In the genomic region with DNA sequence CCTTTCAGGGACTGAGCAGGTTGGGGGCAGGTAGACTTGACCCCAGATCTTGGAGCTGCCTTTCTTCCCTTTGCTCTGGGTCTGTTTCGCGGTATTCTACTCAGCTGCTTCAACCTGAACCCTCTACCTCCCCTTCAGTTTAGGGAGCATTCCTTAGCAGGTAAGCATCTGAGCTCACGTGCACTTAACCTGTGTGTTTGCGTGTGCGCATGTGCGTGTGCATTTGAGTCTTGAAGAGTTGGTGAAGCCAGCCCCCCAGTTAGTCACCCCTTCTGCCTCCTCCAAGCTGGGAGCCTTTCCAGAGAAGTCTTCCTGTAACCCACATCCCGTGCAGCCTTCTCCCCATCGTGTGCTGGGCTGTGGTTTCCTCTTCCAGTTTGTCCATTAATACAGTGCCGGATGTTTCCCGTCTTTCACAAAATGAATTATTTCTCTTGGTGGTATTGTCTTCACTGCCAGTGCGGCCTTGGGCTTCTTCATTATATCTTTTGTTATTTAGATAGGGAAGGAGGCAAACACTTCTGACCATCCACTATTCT, we compare ENCODE assay signal across 38 cellular contexts. TPM values are rescaled to one million over a fixed set of nuclear protein-coding genes. Genes with fewer than 3 reads are reported as not detected.
A peak's percentile ranks its signal among the peaks of the same experiment; 100 is the strongest.
DNase-seq lines count a peak whose midpoint lies in the region; ATAC-seq, FAIRE-seq and TF ChIP-seq lines count a peak whose summit lies in the region.
"Had no signal": no experiment of that assay in that cellular context is flagged by ENCODE, and none has a peak within 500 bp of the region (broad histone marks: within the 10 kb centered on the region; RNA-seq: fewer than 3 reads in every experiment).

No MANE protein-coding gene starts in this region.

- H3K36me3 Mint-ChIP-seq in activated naive CD8-positive, alpha-beta T cell: peaks cover 12% of the 10 kb centered on the region
- H3K36me3 Mint-ChIP-seq in activated naive CD8-positive, alpha-beta T cell treated with anti-CD3 and anti-CD28 coated beads, Interleukin-2, amount 50 U/mL, for 24 hours (ENCODE audit: low read depth): peaks cover 34% of the 10 kb centered on the region
- H3K36me3 Mint-ChIP-seq in Caco-2 (ENCODE audit: insufficient read depth, unreplicated experiment): peaks cover 72% of the 10 kb centered on the region
- H3K36me3 Mint-ChIP-seq in nephron progenitor cell (ENCODE audit: low read depth): peaks cover 27% of the 10 kb centered on the region
- peaks cover 9% of the 10 kb centered on the region for H3K36me3 Mint-ChIP-seq in MCF 10A (ENCODE audit: insufficient read depth, unreplicated experiment)

- no peak for FAIRE-seq in GM12892 (lab: Jason Lieb, UNC)
- FAIRE-seq: G401.6, keratinocyte had no signal

- DNase-seq in activated naive CD8-positive, alpha-beta T cell treated with anti-CD3 and anti-CD28 coated beads, Interleukin-2, amount 50 U/mL, for 24 hours: no peak
- DNase-seq in Caco-2 (no peak), choroid plexus epithelial cell (ENCODE audit: low read depth) (peak; percentile 16), nephron progenitor cell (no peak), MCF 10A (ENCODE audit: unreplicated experiment) (no peak), GM12892 (ENCODE audit: insufficient read length) (no peak), NCI-H1092 treated with DMSO at 0.1 percent for 48 hours (lab: John Stamatoyannopoulos, UW) (no peak)
- DNase-seq: activated CD4-positive, alpha-beta T cell treated with anti-CD3 and anti-CD28 coated beads, Interleukin-2, amount 50 U/mL, for 48 hours; activated CD4-positive, CD25-positive, alpha-beta regulatory T cell treated with anti-CD3 and anti-CD28 coated beads, Interleukin-2, amount 50 U/mL, for 72 hours; activated naive CD4-positive, alpha-beta T cell treated with anti-CD3 and anti-CD28 coated beads, Interleukin-2, amount 50 U/mL, for 16 hours; activated T-cell treated with anti-CD3 and anti-CD28 coated beads for 4 hours; BE2C; COR-L47; cortex of kidney; DMS79; effector memory CD8-positive, alpha-beta T cell; glutamatergic neuron; GOT3; left ventricle myocardium superior; NCI-H1436 treated with DMSO at 0.1 percent for 48 hours; NCI-H345; posterior cingulate gyrus; right cardiac atrium; Right ventricle myocardium superior; stimulated activated CD4-positive, alpha-beta T cell treated with anti-CD3 and anti-CD28 coated beads, Interleukin-1b, Interleukin-23, amount 100 ng/mL, for 48 hours; stomach; T-helper 2 cell; thyroid gland; uterus had no signal

- BruUV-seq in Caco-2 (replicated peaks; lab: Mats Ljungman, UMichigan): no TSS peak
- BruUV-seq in MCF 10A (replicated peaks; lab: Mats Ljungman, UMichigan): no TSS peak

- CTCF ChIA-PET in Caco-2 (lab: Charles Lee): no interaction called here
- CTCF ChIA-PET in MCF 10A (lab: Yijun Ruan, JAX): no interaction called here

- H3K27ac Mint-ChIP-seq in activated naive CD8-positive, alpha-beta T cell: peak overlapping the region; percentile 41
- H3K27ac Mint-ChIP-seq in activated naive CD8-positive, alpha-beta T cell treated with anti-CD3 and anti-CD28 coated beads, Interleukin-2, amount 50 U/mL, for 24 hours: no peak overlapping the region
- H3K27ac Mint-ChIP-seq in Caco-2 (ENCODE audit: unreplicated experiment) (peak overlapping the region; percentile 13), nephron progenitor cell (peak overlapping the region; percentile 21), MCF 10A (ENCODE audit: low read depth, unreplicated experiment) (no peak overlapping the region)
- H3K27ac Mint-ChIP-seq: activated T-helper 2 cell treated with anti-CD3 and anti-CD28 coated beads, Interferon-gamma antibody, Interleukin-2, Interleukin-4, amounts not matched to agents 10 μg/mL and 5 μg/mL and 100 μg/mL, durations not matched to agents 14 hours and 24 hours and 36 hours had no signal

- H3K9me3 Mint-ChIP-seq in activated naive CD8-positive, alpha-beta T cell (ENCODE audit: low read depth): no peaks in the 10 kb centered on the region
- H3K9me3 Mint-ChIP-seq in activated naive CD8-positive, alpha-beta T cell treated with anti-CD3 and anti-CD28 coated beads, Interleukin-2, amount 50 U/mL, for 24 hours: no peaks in the 10 kb centered on the region
- H3K9me3 Mint-ChIP-seq in Caco-2 (ENCODE audit: unreplicated experiment): no peaks in the 10 kb centered on the region
- H3K9me3 Mint-ChIP-seq in nephron progenitor cell: no peaks in the 10 kb centered on the region
- no peaks in the 10 kb centered on the region for H3K9me3 Mint-ChIP-seq in MCF 10A (ENCODE audit: unreplicated experiment)
- H3K9me3 Mint-ChIP-seq: activated T-helper 2 cell treated with anti-CD3 and anti-CD28 coated beads, Interferon-gamma antibody, Interleukin-2, Interleukin-4, amounts not matched to agents 10 μg/mL and 5 μg/mL and 100 μg/mL, durations not matched to agents 14 hours and 24 hours and 36 hours; effector memory CD8-positive, alpha-beta T cell had no signal

- TF ChIP-seq POLR2A in GM12892 (IDR thresholded peaks at IDR 0.05; ENCODE audit: low read depth, low read length): no peak; the same call in 1 of the 2 replicates

- no peak for TF ChIP-seq CTCF in Caco-2 (IDR thresholded peaks at IDR 0.05; ENCODE audit: insufficient read depth in 1 of 2, low read depth in 1 of 2, low read length in 1 of 2, severe bottlenecking in 1 of 2, unreplicated experiment in 1 of 2)
- TF ChIP-seq CTCF in choroid plexus epithelial cell (conservative IDR thresholded peaks at IDR 0.05; ENCODE audit: low read depth, low read length): no peak
- TF ChIP-seq CTCF in nephron progenitor cell (IDR thresholded peaks at IDR 0.05): no peak
- no peak for TF ChIP-seq CTCF in MCF 10A (IDR thresholded peaks at IDR 0.05; ENCODE audit: unreplicated experiment)

- H3K4me3 Mint-ChIP-seq in activated naive CD8-positive, alpha-beta T cell: no peak overlapping the region
- H3K4me3 Mint-ChIP-seq in activated naive CD8-positive, alpha-beta T cell treated with anti-CD3 and anti-CD28 coated beads, Interleukin-2, amount 50 U/mL, for 24 hours: no peak overlapping the region
- H3K4me3 Mint-ChIP-seq in Caco-2 (ENCODE audit: unreplicated experiment): no peak overlapping the region
- no peak overlapping the region for H3K4me3 Mint-ChIP-seq in nephron progenitor cell
- H3K4me3 Mint-ChIP-seq in MCF 10A (ENCODE audit: unreplicated experiment): no peak overlapping the region
- H3K4me3 Mint-ChIP-seq: effector memory CD8-positive, alpha-beta T cell had no signal

- H3K4me1 ChIP-seq in Caco-2: peaks cover 14% of the 10 kb centered on the region
- H3K4me1 ChIP-seq: BE2C, stomach, thyroid gland had no signal

- no peaks in the 10 kb centered on the region for H3K27me3 ChIP-seq in Caco-2 (replicated peaks; ENCODE audit: control insufficient read depth, insufficient read depth, low read length)
- H3K27me3 ChIP-seq: ascending aorta, BE2C, neutrophil, stomach, thyroid gland, uterus had no signal

- peaks cover 28% of the 10 kb centered on the region for H3K4me1 Mint-ChIP-seq in activated naive CD8-positive, alpha-beta T cell (ENCODE audit: low read depth)
- peaks cover 23% of the 10 kb centered on the region for H3K4me1 Mint-ChIP-seq in activated naive CD8-positive, alpha-beta T cell treated with anti-CD3 and anti-CD28 coated beads, Interleukin-2, amount 50 U/mL, for 24 hours
- H3K4me1 Mint-ChIP-seq in Caco-2 (ENCODE audit: low read depth, unreplicated experiment): peaks cover 9% of the 10 kb centered on the region
- peaks cover 9% of the 10 kb centered on the region for H3K4me1 Mint-ChIP-seq in nephron progenitor cell
- H3K4me1 Mint-ChIP-seq in MCF 10A (ENCODE audit: insufficient read depth, unreplicated experiment): no peaks in the 10 kb centered on the region

- intact Hi-C loops in Caco-2 (cut with micrococcal nuclease; ENCODE audit: unreplicated experiment) (loop anchor here (5.0 to 10.0 kb wide), 3 partner anchors 103 to 234 kb away; no protein-coding TSS in a partner anchor), MCF 10A (cut with micrococcal nuclease) (no loop called here)

- ATAC-seq in activated naive CD8-positive, alpha-beta T cell treated with anti-CD3 and anti-CD28 coated beads, Interleukin-2, amount 50 U/mL, for 24 hours: no peak
- ATAC-seq: effector memory CD8-positive, alpha-beta T cell; esophagus mucosa; left ventricle myocardium superior; Panc1; right cardiac atrium; SK-N-SH treated with all-trans-retinoic acid at 6 μM for 48 hours had no signal

- POLR2A ChIA-PET in Caco-2 (lab: Charles Lee) (no interaction called here), MCF 10A (lab: Yijun Ruan, JAX) (interaction anchor here (0.5 to 0.7 kb wide), 2 partner anchors 16 to 333 kb away, joined by 3 read pairs; no protein-coding TSS in a partner anchor)

- H3K27me3 Mint-ChIP-seq in activated naive CD8-positive, alpha-beta T cell: no peaks in the 10 kb centered on the region
- no peaks in the 10 kb centered on the region for H3K27me3 Mint-ChIP-seq in activated naive CD8-positive, alpha-beta T cell treated with anti-CD3 and anti-CD28 coated beads, Interleukin-2, amount 50 U/mL, for 24 hours
- no peaks in the 10 kb centered on the region for H3K27me3 Mint-ChIP-seq in Caco-2 (ENCODE audit: insufficient read depth, unreplicated experiment)
- peaks cover 4% of the 10 kb centered on the region for H3K27me3 Mint-ChIP-seq in nephron progenitor cell (ENCODE audit: low read depth, poor library complexity)
- no peaks in the 10 kb centered on the region for H3K27me3 Mint-ChIP-seq in MCF 10A (ENCODE audit: insufficient read depth, unreplicated experiment)
- H3K27me3 Mint-ChIP-seq: effector memory CD8-positive, alpha-beta T cell had no signal

- H3K4me3 ChIP-seq in Caco-2 (ENCODE audit: low read depth, low read length) (no peak overlapping the region), choroid plexus epithelial cell (ENCODE audit: low read depth, low read length) (no peak overlapping the region)
- H3K4me3 ChIP-seq: ascending aorta, stomach, thyroid gland, uterus had no signal

- H3K36me3 ChIP-seq in Caco-2 (ENCODE audit: control insufficient read depth, insufficient read depth, low read length): peaks cover 2% of the 10 kb centered on the region; the same call in 1 of the 2 replicates
- H3K36me3 ChIP-seq: uterus had no signal

- H3K9me3 ChIP-seq in Caco-2: no peaks in the 10 kb centered on the region
- H3K9me3 ChIP-seq: ascending aorta, BE2C, neutrophil, stomach, thyroid gland, uterus had no signal

RNA-seq across cellular contexts. Expression of gene B3GNT2, which starts 33.2 kb away (rescaled TPM):
- total RNA-seq in Caco-2 (2022): 47.4 and 50.5 TPM in 2 replicates
- 12.3 and 15.3 TPM in 2 replicates for total RNA-seq in MCF 10A (2022)
- 65.4 TPM for polyA plus RNA-seq in GM12892 (2012; ENCODE audit: missing spikeins)

Comparison
In these comparisons a context has a peak if more than half of its experiments do, and no peak if none do; other contexts are left out.
1. H3K27ac Mint-ChIP-seq: peak in activated naive CD8-positive, alpha-beta T cell (single experiment), Caco-2 (single experiment) and nephron progenitor cell (single experiment); none in activated naive CD8-positive, alpha-beta T cell treated with anti-CD3 and anti-CD28 coated beads, Interleukin-2, amount 50 U/mL, for 24 hours (single experiment) and MCF 10A (single experiment).